In the genomic region with DNA sequence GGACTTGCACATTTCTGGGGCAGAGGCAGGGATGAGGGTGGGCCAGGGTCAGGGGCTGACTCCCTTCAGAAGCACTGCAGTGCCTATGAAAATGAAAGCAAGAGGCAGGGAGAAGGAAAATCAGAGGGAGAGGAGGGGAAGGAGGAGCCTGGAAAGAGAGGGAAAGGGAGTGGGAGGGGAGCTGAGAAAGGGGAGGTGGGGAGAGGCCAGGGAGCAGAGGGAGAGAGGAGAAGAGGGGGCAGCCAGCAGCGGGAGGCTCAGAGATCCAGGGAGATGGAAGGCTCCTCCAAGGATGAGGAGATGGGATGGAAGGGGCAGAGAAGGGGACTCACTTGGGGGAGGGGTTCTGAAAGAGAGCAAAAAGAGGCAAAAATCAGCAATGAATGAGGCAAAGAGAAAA, we compare ENCODE assay signal across 19 cellular contexts.
DNase-seq lines count a peak whose midpoint lies in the region.
"Had no signal": no experiment of that assay in that cellular context is flagged by ENCODE, and none has a peak within 500 bp of the region (broad histone marks: within the 10 kb centered on the region; RNA-seq: fewer than 3 reads in every experiment).

No MANE protein-coding gene starts in this region.

- H3K4me3 ChIP-seq in BLaER1 treated with 17β-estradiol and CSF1 and Interleukin-3, amounts not matched to agents 10 nM and 100 nM, result no peak overlapping the region
- H3K4me3 ChIP-seq: SJCRH30 had no signal

- peak overlapping the region in 2 of 11 experiments; percentile 1 to 33; a peak in 1 of 22 replicates for H3K9ac ChIP-seq in BLaER1 treated with 17β-estradiol and CSF1 and Interleukin-3, amounts not matched to agents 10 nM and 100 nM

- DNase-seq in NCI-H526 treated with DMSO at 0.1 percent for 48 hours (lab: John Stamatoyannopoulos, UW) (peak; percentile 16), iPS-NIHi7 (ENCODE audit: extremely low spot score) (peak; percentile 27), posterior vena cava (ENCODE audit: low spot score) (peak; percentile 42), NCI-H1417 treated with DMSO at 0.1 percent for 48 hours (lab: John Stamatoyannopoulos, UW) (no peak), NCI-H128 (lab: John Stamatoyannopoulos, UW; ENCODE audit: unreplicated experiment) (no peak)
- DNase-seq in stimulated activated CD4-positive, alpha-beta T cell treated with anti-CD3 and anti-CD28 coated beads, Interleukin-2, amount 100 ng/mL, for 48 hours, result no peak
- DNase-seq: ACHN; CD4-positive, alpha-beta memory T cell; H9; Karpas-422; MM.1S; NCI-H1105 treated with DMSO at 0.1 percent for 48 hours; NCI-H1930; NCI-H2171; NCI-H524; OCI-M1; SJCRH30 had no signal

- peaks cover 0 to 4% (median 0%) of the 10 kb centered on the region in 11 experiments; a peak in 1 of 22 replicates for H4K20me1 ChIP-seq in BLaER1 treated with 17β-estradiol and CSF1 and Interleukin-3, amounts not matched to agents 10 nM and 100 nM

- H3K27me3 ChIP-seq in BLaER1 treated with 17β-estradiol and CSF1 and Interleukin-3, amounts not matched to agents 10 nM and 100 nM, result no peaks in the 10 kb centered on the region
- H3K27me3 ChIP-seq: SJCRH30 had no signal

- H3K9me3 ChIP-seq in BLaER1 treated with 17β-estradiol and CSF1 and Interleukin-3, amounts not matched to agents 10 nM and 100 nM (replicated peaks in 1 of 11), result peaks cover 0 to 14% (median 10%) of the 10 kb centered on the region in 11 experiments; a peak in 13 of 22 replicates
- H3K9me3 ChIP-seq: SJCRH30 had no signal

- H3K4me1 ChIP-seq in BLaER1 treated with 17β-estradiol and CSF1 and Interleukin-3, amounts not matched to agents 10 nM and 100 nM, result peaks cover 15 to 23% (median 19%) of the 10 kb centered on the region in 10 experiments

- H3K27ac ChIP-seq in BLaER1 treated with 17β-estradiol and CSF1 and Interleukin-3, amounts not matched to agents 10 nM and 100 nM, result no peak overlapping the region
- H3K27ac ChIP-seq: RWPE1, SJCRH30 had no signal

- no peaks in the 10 kb centered on the region for H3K36me3 ChIP-seq in BLaER1 treated with 17β-estradiol and CSF1 and Interleukin-3, amounts not matched to agents 10 nM and 100 nM
- H3K36me3 ChIP-seq: SJCRH30 had no signal

- peak overlapping the region; percentile 65 to 84 (median 69); a peak in 20 of 22 replicates for H3K4me2 ChIP-seq in BLaER1 treated with 17β-estradiol and CSF1 and Interleukin-3, amounts not matched to agents 10 nM and 100 nM

- intact Hi-C loops in posterior vena cava (cut with DNase I), result no loop called here

Comparison
In these comparisons a context has a peak if more than half of its experiments do, and no peak if none do; other contexts are left out.
1. DNase-seq: peak in NCI-H526 treated with DMSO at 0.1 percent for 48 hours (single experiment), iPS-NIHi7 (single experiment) and posterior vena cava (single experiment); none in NCI-H1417 treated with DMSO at 0.1 percent for 48 hours (single experiment), stimulated activated CD4-positive, alpha-beta T cell treated with anti-CD3 and anti-CD28 coated beads, Interleukin-2, amount 100 ng/mL, for 48 hours (0 of 2) and NCI-H128 (single experiment).